In genomic region chr11:110761131-110761530, GRCh38 we compare ENCODE assay signal across 35 cellular contexts. TPM values are rescaled to one million over a fixed set of nuclear protein-coding genes. Genes with fewer than 3 reads are reported as not detected.
"Had no signal": no experiment of that assay in that cellular context is flagged by ENCODE, and none has a peak within 500 bp of the region (broad histone marks: within the 10 kb centered on the region; RNA-seq: fewer than 3 reads in every experiment).

No MANE protein-coding gene starts in this region.

- H3K4me3 ChIP-seq: adrenal gland, ascending aorta, body of pancreas, breast epithelium, cardiac muscle cell had no signal

- H3K27me3 ChIP-seq: adrenal gland, ascending aorta, body of pancreas, brain microvascular endothelial cell, breast epithelium, cardiac muscle cell had no signal

- H3K9me3 ChIP-seq: adrenal gland, ascending aorta, body of pancreas, breast epithelium had no signal

- H3K36me3 ChIP-seq: adrenal gland, ascending aorta, brain microvascular endothelial cell, breast epithelium, cardiac muscle cell had no signal

- H3K27ac ChIP-seq: adrenal gland, ascending aorta, body of pancreas, brain microvascular endothelial cell, breast epithelium, cardiac muscle cell had no signal

- ATAC-seq: activated naive CD4-positive, alpha-beta T cell treated with anti-CD3 and anti-CD28 coated beads, Interleukin-2, amount 50 U/mL, for 72 hours; activated naive CD8-positive, alpha-beta T cell treated with anti-CD3 and anti-CD28 coated beads, Interleukin-2, amount 50 U/mL, for 24 hours; activated T-cell treated with anti-CD3 and anti-CD28 coated beads, Interleukin-2, amount 50 U/mL, for 4 hours; activated T-cell treated with anti-CD3 and anti-CD28 coated beads, Interleukin-2, amount 50 U/mL, for 72 hours; activated T-helper 17 cell treated with anti-CD3 and anti-CD28 coated beads, Interleukin-2, amount 50 U/mL, for 72 hours; body of pancreas had no signal

- DNase-seq: activated effector memory CD4-positive, alpha-beta T cell treated with anti-CD3 and anti-CD28 coated beads, Interleukin-2, amount 50 U/mL, for 16 hours; activated effector memory CD4-positive, alpha-beta T cell treated with Interleukin-2 at 50 U/mL for 16 hours; activated gamma-delta T cell; activated gamma-delta T cell treated with Interleukin-2 at 50 U/mL for 16 hours; activated naive CD4-positive, alpha-beta T cell; activated naive CD4-positive, alpha-beta T cell treated with anti-CD3 and anti-CD28 coated beads for 36 hours; activated naive CD4-positive, alpha-beta T cell treated with anti-CD3 and anti-CD28 coated beads, Interleukin-2, amount 10 ng/mL, durations not matched to agents 7 days and 5 days; activated naive CD4-positive, alpha-beta T cell treated with anti-CD3 and anti-CD28 coated beads, Interleukin-2, amount 50 U/mL, for 16 hours; activated naive CD4-positive, alpha-beta T cell treated with Interleukin-2 at 50 U/mL for 16 hours; activated naive CD8-positive, alpha-beta T cell treated with anti-CD3 and anti-CD28 coated beads for 36 hours; activated naive CD8-positive, alpha-beta T cell treated with anti-CD3 and anti-CD28 coated beads, Interleukin-2, amount 10 ng/mL, durations not matched to agents 7 days and 5 days; activated naive CD8-positive, alpha-beta T cell treated with anti-CD3 and anti-CD28 coated beads, Interleukin-2, amount 50 U/mL, for 24 hours; activated T-cell treated with anti-CD3 and anti-CD28 coated beads, Interleukin-2, amount 50 U/mL, for 4 hours; activated T-cell treated with anti-CD3 and anti-CD28 coated beads, Interleukin-2, amount 50 U/mL, for 48 hours; activated T-cell treated with anti-CD3 and anti-CD28 coated beads, Interleukin-2, amount 50 U/mL, for 72 hours; adrenal gland; amniotic stem cell; amygdala; anterior cingulate cortex; aorta; body of pancreas; brain microvascular endothelial cell; caudate nucleus; central memory CD4-positive, alpha-beta T cell; cerebellar nuclear complex had no signal

- FAIRE-seq: astrocyte, bronchial epithelial cell, colon had no signal

RNA-seq across cellular contexts. Expression of gene ARHGAP20, which starts 48.9 kb away (rescaled TPM):
- total RNA-seq: activated T-helper 1 cell treated with anti-CD3 and anti-CD28 coated beads, Interleukin-12 subunit alpha, Interleukin-12 subunit beta, Interleukin-2, Interleukin-4 antibody, amounts not matched to agents 30 ng/mL and 10 ng/mL and 1 ng/mL, durations not matched to agents 14 hours and 24 hours and 36 hours; activated T-helper 17 cell treated with anti-CD3 and anti-CD28 coated beads, Interleukin-2, amount 50 U/mL, for 72 hours; activated T-helper 2 cell treated with anti-CD3 and anti-CD28 coated beads, Interferon-gamma antibody, Interleukin-2, Interleukin-4, amounts not matched to agents 10 μg/mL and 5 μg/mL and 100 μg/mL, durations not matched to agents 14 hours and 24 hours and 36 hours had no signal
